7 cellular contexts compared by ENCODE assay signal in genomic region chr15:84080778-84081084, GRCh38.
DNase-seq lines count a peak whose midpoint lies in the region; ATAC-seq, FAIRE-seq and TF ChIP-seq lines count a peak whose summit lies in the region.
"Not testable (repeated sequence)": the region's sequence is repeated elsewhere in the genome, so short reads cannot be mapped to it uniquely, and the experiment has no call there.

No MANE protein-coding gene starts in this region.

- not testable (repeated sequence) for H3K4me1 Mint-ChIP-seq in activated T-helper 17 cell treated with anti-CD3 and anti-CD28 coated beads, Interleukin-2, amount 50 U/mL, for 72 hours

- not testable (repeated sequence) for H3K27ac Mint-ChIP-seq in activated T-helper 17 cell treated with anti-CD3 and anti-CD28 coated beads, Interleukin-2, amount 50 U/mL, for 72 hours

- peak overlapping the region; percentile 49 for H3K4me2 ChIP-seq in PC-3 (ENCODE audit: low read length)

- not testable (repeated sequence) for H3K36me3 ChIP-seq in PC-3 (ENCODE audit: low read depth, low read length); iPS-18a (ENCODE audit: control insufficient read depth, low read depth, low read length); neuron (ENCODE audit: insufficient read depth, low read length)

- H3K9me2 ChIP-seq in PC-3 (replicated peaks; ENCODE audit: low read length): not testable (repeated sequence)

- not testable (repeated sequence) for H3K9me3 ChIP-seq in PC-3 (ENCODE audit: low read length); iPS-18a (ENCODE audit: control insufficient read depth, low read depth, low read length); neuron (ENCODE audit: low read length)

- TF ChIP-seq CTCF in PC-3 (conservative IDR thresholded peaks at IDR 0.05; ENCODE audit: low read depth, low read length); dorsolateral prefrontal cortex (IDR thresholded peaks at IDR 0.05 in 54 of 56, conservative IDR thresholded peaks at IDR 0.05 in 2 of 56; ENCODE audit: low read depth in 1 of 56, partially characterized antibody in 56 of 56): not testable (repeated sequence)

- H3K36me3 Mint-ChIP-seq in activated T-helper 17 cell treated with anti-CD3 and anti-CD28 coated beads, Interleukin-2, amount 50 U/mL, for 72 hours (ENCODE audit: low read depth): not testable (repeated sequence)

- peak overlapping the region; percentile 48 for H3K27ac ChIP-seq in PC-3 (ENCODE audit: low read length)
- not testable (repeated sequence) for H3K27ac ChIP-seq in dorsolateral prefrontal cortex; iPS-18a (ENCODE audit: low read length)

- intact Hi-C loops in PC-3 (cut with micrococcal nuclease); dorsolateral prefrontal cortex (cut with DNase I): not testable (repeated sequence)

- H2AFZ ChIP-seq in PC-3 (ENCODE audit: low read length): not testable (repeated sequence)
- peak overlapping the region; percentile 97 for H2AFZ ChIP-seq in neuron (ENCODE audit: low read depth, low read length)

- H4K20me1 ChIP-seq in PC-3 (ENCODE audit: low read length): not testable (repeated sequence)

- not testable (repeated sequence) for H3K27me3 ChIP-seq in PC-3 (ENCODE audit: low read length); neuron (ENCODE audit: insufficient read depth, low read length)
- peaks cover 0 to 20% (median 0%) of the 10 kb centered on the region in 45 donors for H3K27me3 ChIP-seq in dorsolateral prefrontal cortex
- H3K27me3 ChIP-seq in iPS-18a (ENCODE audit: control insufficient read depth, insufficient read depth, low read length): peaks cover 37% of the 10 kb centered on the region

- peak overlapping the region; percentile 74 for H3K4me3 Mint-ChIP-seq in activated T-helper 17 cell treated with anti-CD3 and anti-CD28 coated beads, Interleukin-2, amount 50 U/mL, for 72 hours

- H3K79me2 ChIP-seq in PC-3 (ENCODE audit: low read length): not testable (repeated sequence)

- POLR2A ChIA-PET in PC-3 (lab: Charles Lee; ENCODE audit: unreplicated experiment): not testable (repeated sequence)

- H3K4me3 ChIP-seq in GM08714 (ENCODE audit: low read length) (peak overlapping the region; percentile 74), dorsolateral prefrontal cortex (peak overlapping the region in 58 of 59 donors; percentile 7 to 79 (median 62)), iPS-18a (ENCODE audit: low read length) (peak overlapping the region; percentile 72), neuron (ENCODE audit: low read length) (peak overlapping the region; percentile 86)
- not testable (repeated sequence) for H3K4me3 ChIP-seq in PC-3 (ENCODE audit: low read length)

- CTCF ChIA-PET in PC-3 (lab: Charles Lee): not testable (repeated sequence)

- peak; percentile 33 for FAIRE-seq in HTR-8/SVneo (lab: Jason Lieb, UNC)

- peaks cover 53% of the 10 kb centered on the region for H3K27me3 Mint-ChIP-seq in activated T-helper 17 cell treated with anti-CD3 and anti-CD28 coated beads, Interleukin-2, amount 50 U/mL, for 72 hours

- H3K9ac ChIP-seq in PC-3 (ENCODE audit: low read length); iPS-18a (ENCODE audit: low read length): not testable (repeated sequence)

- peaks cover 39% of the 10 kb centered on the region for H3K4me1 ChIP-seq in PC-3 (ENCODE audit: insufficient read depth, low read length)
- not testable (repeated sequence) for H3K4me1 ChIP-seq in iPS-18a (ENCODE audit: control insufficient read depth, low read depth, low read length); neuron (ENCODE audit: insufficient read depth, low read length)

- not testable (repeated sequence) for H3F3A ChIP-seq in PC-3 (ENCODE audit: low read length, unreplicated experiment)

- not testable (repeated sequence) for H3K9me3 Mint-ChIP-seq in activated T-helper 17 cell treated with anti-CD3 and anti-CD28 coated beads, Interleukin-2, amount 50 U/mL, for 72 hours

- ATAC-seq in PC-3: peak; percentile 85
- ATAC-seq in activated T-helper 17 cell treated with anti-CD3 and anti-CD28 coated beads, Interleukin-2, amount 50 U/mL, for 72 hours (replicated peaks): peak; percentile 64

- DNase-seq in HTR-8/SVneo (ENCODE audit: insufficient read length, low spot score) (peak; percentile 24), PC-3 (peak; percentile 76), dorsolateral prefrontal cortex (peak in 2 of 10 donors; percentile 50 to 54)

- not testable (repeated sequence) for BruUV-seq in PC-3 (replicated peaks; lab: Mats Ljungman, UMichigan)
